20 cellular contexts compared by ENCODE assay signal in genomic region chr5:58025825-58026224, GRCh38.
"Had no signal": no experiment of that assay in that cellular context is flagged by ENCODE, and none has a peak within 500 bp of the region (broad histone marks: within the 10 kb centered on the region; RNA-seq: fewer than 3 reads in every experiment).

No MANE protein-coding gene starts in this region.

- H3K9me3 Mint-ChIP-seq: naive thymus-derived CD8-positive, alpha-beta T cell; neural crest cell had no signal

- H3K4me3 Mint-ChIP-seq: naive thymus-derived CD8-positive, alpha-beta T cell; neural crest cell had no signal

- H3K4me1 Mint-ChIP-seq: naive thymus-derived CD8-positive, alpha-beta T cell; neural crest cell had no signal

- H3K4me3 ChIP-seq: coronary artery, gastrocnemius medialis, heart right ventricle, lung, mucosa of descending colon, right atrium auricular region, sigmoid colon, skin epidermis, suprapubic skin, tibial artery, upper lobe of left lung, vagina had no signal

- H3K27ac ChIP-seq: coronary artery, gastrocnemius medialis, heart right ventricle, right atrium auricular region, sigmoid colon, skin epidermis, suprapubic skin, tibial artery, upper lobe of left lung, vagina had no signal

- H3K4me1 ChIP-seq: gastrocnemius medialis, sigmoid colon, suprapubic skin had no signal

- H3K36me3 Mint-ChIP-seq: naive thymus-derived CD8-positive, alpha-beta T cell had no signal

- H3K27me3 ChIP-seq: gastrocnemius medialis, heart right ventricle, right atrium auricular region, sigmoid colon, suprapubic skin, tibial artery, upper lobe of left lung, vagina had no signal

- H3K27ac Mint-ChIP-seq: naive thymus-derived CD8-positive, alpha-beta T cell had no signal

- ATAC-seq: esophagus mucosa; gastrocnemius medialis; heart right ventricle; left ventricle myocardium superior; mucosa of descending colon; naive thymus-derived CD8-positive, alpha-beta T cell had no signal

- H3K36me3 ChIP-seq: gastrocnemius medialis, heart right ventricle, right atrium auricular region, sigmoid colon, suprapubic skin, tibial artery, upper lobe of left lung, vagina had no signal

- DNase-seq: effector memory CD4-positive, alpha-beta T cell; gastrocnemius medialis; heart right ventricle; left ventricle myocardium superior; mesendoderm; mucosa of descending colon; naive thymus-derived CD8-positive, alpha-beta T cell; sigmoid colon; stimulated activated CD4-positive, alpha-beta T cell treated with anti-CD3 and anti-CD28 coated beads, Interleukin-2, amount 100 ng/mL, for 48 hours; stimulated activated naive CD4-positive, alpha-beta T cell treated with Interleukin-2 at 50 U/mL for 16 hours; tibial artery; upper lobe of left lung had no signal

- H3K9me3 ChIP-seq: gastrocnemius medialis, mucosa of descending colon, right atrium auricular region, sigmoid colon, suprapubic skin, tibial artery, upper lobe of left lung, vagina had no signal
